ENCODE assay signal across 16 cellular contexts in the genomic region with DNA sequence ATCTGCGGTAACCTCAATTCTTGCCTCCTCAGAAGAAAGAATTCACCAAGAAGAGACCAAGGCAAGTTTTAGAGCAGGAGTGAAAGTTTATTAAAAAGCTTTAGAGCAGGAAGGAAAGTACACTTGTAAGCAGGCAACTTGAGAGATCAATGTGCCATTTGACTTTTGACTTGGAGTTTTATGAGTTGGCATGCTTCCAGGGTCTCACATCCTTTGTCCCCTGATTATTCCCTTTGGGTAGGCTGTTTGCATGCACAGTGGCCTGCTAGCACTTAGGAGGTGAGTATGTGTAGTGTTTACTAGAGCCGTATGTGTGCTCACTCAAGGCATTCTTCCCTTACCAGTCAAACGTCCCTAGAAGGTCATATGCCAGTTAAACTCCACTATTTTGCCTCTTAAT.
DNase-seq lines count a peak whose midpoint lies in the region; ATAC-seq, FAIRE-seq and TF ChIP-seq lines count a peak whose summit lies in the region.
"Had no signal": no experiment of that assay in that cellular context is flagged by ENCODE, and none has a peak within 500 bp of the region (broad histone marks: within the 10 kb centered on the region; RNA-seq: fewer than 3 reads in every experiment).

No MANE protein-coding gene starts in this region.

- H3K9ac ChIP-seq in H9 (ENCODE audit: extremely low read depth, insufficient read length, low read length) = no peak overlapping the region
- H3K9ac ChIP-seq in H1 (replicated peaks in 1 of 4; ENCODE audit: extremely low read depth in 1 of 4, low read depth in 3 of 4, low read length in 3 of 4) = no peak overlapping the region
- H3K9ac ChIP-seq: BLaER1 had no signal

- CTCF ChIA-PET in H1 (lab: Charles Lee; ENCODE audit: partially characterized antibody) = no interaction called here

- H3K36me3 Mint-ChIP-seq in H9 (ENCODE audit: insufficient read depth in 1 of 3, low read depth in 3 of 3) = peaks cover 45 to 66% (median 49%) of the 10 kb centered on the region in 3 experiments
- peaks cover 8% of the 10 kb centered on the region for H3K36me3 Mint-ChIP-seq in natural killer cell
- H3K36me3 Mint-ChIP-seq: CD14-positive monocyte had no signal

- H2AFZ ChIP-seq in H9 (ENCODE audit: low read length) (no peak overlapping the region), H1 (ENCODE audit: low read length) (no peak overlapping the region)
- H2AFZ ChIP-seq: GM23338 had no signal

- H2BK12ac ChIP-seq in H9 (ENCODE audit: insufficient read length, low read depth, low read length) = no peak overlapping the region
- H2BK12ac ChIP-seq in H1 (ENCODE audit: low read depth, low read length) = peak overlapping the region; percentile 45; the same call in 1 of the 2 replicates

- H3K4ac ChIP-seq in H9 (ENCODE audit: low read depth, low read length) (no peak overlapping the region), H1 (replicated peaks; ENCODE audit: insufficient read length, low read depth, low read length) (peak overlapping the region; percentile 88)

- H3K18ac ChIP-seq in H9 (ENCODE audit: insufficient read length, low read depth, low read length) (no peak overlapping the region), H1 (ENCODE audit: extremely low read depth, low read length) (no peak overlapping the region)

- TF ChIP-seq RAD21 in H1 (IDR thresholded peaks at IDR 0.05 in 1 of 2, conservative IDR thresholded peaks at IDR 0.05 in 1 of 2; ENCODE audit: low read depth in 2 of 2, low read length in 2 of 2) = no peak

- H2BK20ac ChIP-seq in H9 (ENCODE audit: low read depth, low read length, poor library complexity, severe bottlenecking) (no peak overlapping the region), H1 (ENCODE audit: low read length) (no peak overlapping the region)

- H3K79me2 ChIP-seq in H9 (ENCODE audit: insufficient read depth, low read length) (no peaks in the 10 kb centered on the region), H1 (ENCODE audit: control insufficient read depth in 1 of 2, insufficient read depth in 2 of 2, low read length in 2 of 2) (no peaks in the 10 kb centered on the region)

- WGBS in H9 (ENCODE audit: extremely low coverage, insufficient read length, low lambda C conversion rate) = no CpG with 5 or more reads among the region's 3 CpGs
- WGBS in H1 (ENCODE audit: extremely low coverage in 1 of 2, insufficient coverage in 1 of 2, insufficient read length in 1 of 2, insufficient replicate concordance in 2 of 2, low coverage in 1 of 2, low lambda C conversion rate in 2 of 2, missing lambda C conversion rate in 1 of 2), 2 experiments = 92% methylated on average over 3 of the region's 3 CpGs; no CpG with 5 or more reads in 1 of the 2 experiments
- 38 to 72% (median 54%) methylated on average over 3 of the region's 3 CpGs for WGBS in small intestine, 3 donors

- H4K20me1 ChIP-seq in H9 (ENCODE audit: control insufficient read depth, insufficient read depth, insufficient read length) = no peaks in the 10 kb centered on the region
- H4K20me1 ChIP-seq in H1 (replicated peaks in 1 of 2; ENCODE audit: control insufficient read depth in 1 of 2, insufficient read depth in 2 of 2, low read length in 2 of 2) = no peaks in the 10 kb centered on the region
- H4K20me1 ChIP-seq: BLaER1 had no signal

- H4K8ac ChIP-seq in H9 (replicated peaks; ENCODE audit: insufficient read length, low read depth, low read length) = no peak overlapping the region
- H4K8ac ChIP-seq in H1 (ENCODE audit: extremely low read depth, insufficient read depth, low read length) = no peak overlapping the region

- H3K4me3 Mint-ChIP-seq in H9 = no peak overlapping the region
- H3K4me3 Mint-ChIP-seq in natural killer cell = no peak overlapping the region
- H3K4me3 Mint-ChIP-seq: CD14-positive monocyte; CD4-positive, alpha-beta memory T cell; GM23338 had no signal

- H3K9me3 ChIP-seq in H9 (ENCODE audit: control insufficient read depth, low read depth, low read length) (peaks cover 39% of the 10 kb centered on the region), H1 (ENCODE audit: insufficient read depth in 2 of 2, low read depth in 1 of 2, low read length in 1 of 2) (peaks cover 12 to 18% of the 10 kb centered on the region in 2 experiments; a peak in 2 of 4 replicates), small intestine (ENCODE audit: control insufficient read depth, low read depth) (no peaks in the 10 kb centered on the region)

- DNase-seq in H9 (no peak), NCI-H69 (lab: John Stamatoyannopoulos, UW) (peak; percentile 35), H1 (ENCODE audit: low read depth in 1 of 2, low spot score in 2 of 2) (no peak), small intestine (peak; percentile 69), natural killer cell (no peak), MV-4-11 (lab: John Stamatoyannopoulos, UW) (no peak)
- DNase-seq in activated CD4-positive, alpha-beta T cell treated with anti-CD3 and anti-CD28 coated beads for 1 hour = no peak
- DNase-seq: 8988T; CD4-positive, alpha-beta memory T cell; DMS153; DMS79 treated with DMSO at 0.1 percent for 48 hours; GF-D8; H7 had no signal

- H2BK15ac ChIP-seq in H9 (ENCODE audit: low read depth, low read length) = no peak overlapping the region
- 0 out of 2 replicates have a peak overlapping the region, but pooled peaks have one; percentile 63 for H2BK15ac ChIP-seq in H1 (ENCODE audit: low read length)

- H3K79me1 ChIP-seq in H9 (ENCODE audit: insufficient read depth, low read depth, low read length, poor library complexity, severe bottlenecking) = no peaks in the 10 kb centered on the region
- no peaks in the 10 kb centered on the region for H3K79me1 ChIP-seq in H1 (ENCODE audit: low read depth, low read length)

- H3K36me3 ChIP-seq in H1 (ENCODE audit: control insufficient read depth in 2 of 4, insufficient read depth in 4 of 4, low read length in 3 of 4) (peaks cover 0 to 10% (median 4%) of the 10 kb centered on the region in 4 experiments; a peak in 2 of 8 replicates), small intestine (ENCODE audit: control insufficient read depth in 2 of 2, insufficient read depth in 2 of 2, low read length in 2 of 2) (no peaks in the 10 kb centered on the region)
- H3K36me3 ChIP-seq: BLaER1 had no signal

- H3K4me1 ChIP-seq in H9 (ENCODE audit: insufficient read depth, low read length) (peaks cover 7% of the 10 kb centered on the region; the same call in 1 of the 2 replicates), H1 (replicated peaks in 1 of 4; ENCODE audit: control insufficient read depth in 3 of 4, insufficient read depth in 4 of 4, low read length in 3 of 4) (peaks cover 9 to 45% (median 17%) of the 10 kb centered on the region in 4 experiments; a peak in 6 of 7 replicates), small intestine (ENCODE audit: control insufficient read depth in 2 of 2, insufficient read depth in 1 of 2, low read depth in 1 of 2, low read length in 1 of 2) (no peaks in the 10 kb centered on the region)
- H3K4me1 ChIP-seq: BLaER1 had no signal

- H3K27ac ChIP-seq in H9 (ENCODE audit: insufficient read length, low read depth, low read length) = no peak overlapping the region
- no peak overlapping the region for H3K27ac ChIP-seq in H1 (ENCODE audit: low read depth, low read length)
- H3K27ac ChIP-seq in small intestine (ENCODE audit: low read depth in 1 of 2, low read length in 1 of 2) = no peak overlapping the region
- H3K27ac ChIP-seq: BLaER1 had no signal

- peaks cover 2% of the 10 kb centered on the region; the same call in 1 of the 2 replicates for H3K27me3 Mint-ChIP-seq in H9 (ENCODE audit: low read depth)
- H3K27me3 Mint-ChIP-seq in natural killer cell (ENCODE audit: low read depth in 2 of 2) = peaks cover 6 to 17% of the 10 kb centered on the region in 2 donors

- TF ChIP-seq EP300 in H1 (IDR thresholded peaks at IDR 0.05; ENCODE audit: borderline replicate concordance in 1 of 2, low read depth in 2 of 2, low read length in 2 of 2) = no peak

- H3K23ac ChIP-seq in H9 (ENCODE audit: insufficient read length, low read depth, low read length) (no peak overlapping the region), H1 (ENCODE audit: insufficient read length) (no peak overlapping the region)

- H3T11ph ChIP-seq in H9 (ENCODE audit: low read length) = no peak overlapping the region

- no peak for ATAC-seq in natural killer cell
- ATAC-seq: GM23338 had no signal

- H3K23me2 ChIP-seq in H9 (ENCODE audit: insufficient read length, low read depth, low read length, poor library complexity, severe bottlenecking) (no peaks in the 10 kb centered on the region), H1 (ENCODE audit: low read depth, low read length) (no peaks in the 10 kb centered on the region)

- TF ChIP-seq CTCF in H9 (conservative IDR thresholded peaks at IDR 0.05) (no peak), H1 (IDR thresholded peaks at IDR 0.05; ENCODE audit: control extremely low read depth in 1 of 3, insufficient read depth in 1 of 3, low read depth in 1 of 3, low read length in 3 of 3) (no peak), natural killer cell (IDR thresholded peaks at IDR 0.05) (no peak)

- intact Hi-C loops in natural killer cell (cut with micrococcal nuclease) = no loop called here

- H2AK5ac ChIP-seq in H9 (ENCODE audit: insufficient read length, low read length) (no peak overlapping the region), H1 (ENCODE audit: low read depth, low read length) (no peak overlapping the region)

- no peak overlapping the region for H2BK120ac ChIP-seq in H9 (ENCODE audit: low read depth, low read length, poor library complexity, severe bottlenecking)
- H2BK120ac ChIP-seq in H1 (replicated peaks; ENCODE audit: low read depth, low read length) = peak overlapping the region; percentile 98

- POLR2A ChIA-PET in H1 (lab: Charles Lee; ENCODE audit: partially characterized antibody) = no interaction called here

- H4K91ac ChIP-seq in H9 (ENCODE audit: insufficient read length, low read depth, low read length) = peak overlapping the region; percentile 36
- H4K91ac ChIP-seq in H1 (replicated peaks; ENCODE audit: insufficient read length, low read length) = peak overlapping the region; percentile 91

- peak overlapping the region in 1 of 4 experiments; percentile 1; a peak in 1 of 8 replicates for H3K4me3 ChIP-seq in H1 (ENCODE audit: extremely low read depth in 1 of 4, insufficient read depth in 2 of 4, low read depth in 3 of 4, low read length in 4 of 4)
- no peak overlapping the region for H3K4me3 ChIP-seq in small intestine (ENCODE audit: low read depth in 1 of 2, low read length in 2 of 2)
- H3K4me3 ChIP-seq: BLaER1, GM23338 had no signal

- no peaks in the 10 kb centered on the region for H3K27me3 ChIP-seq in H9 (ENCODE audit: insufficient read depth, low read length)
- H3K27me3 ChIP-seq in H1 (replicated peaks in 1 of 4; ENCODE audit: control insufficient read depth in 3 of 4, extremely low read depth in 1 of 4, insufficient read depth in 3 of 4, low read length in 3 of 4) = no peaks in the 10 kb centered on the region
- no peaks in the 10 kb centered on the region for H3K27me3 ChIP-seq in small intestine (ENCODE audit: control insufficient read depth in 2 of 2, insufficient read depth in 2 of 2, low read length in 2 of 2)
- H3K27me3 ChIP-seq: BLaER1 had no signal

- peaks cover 35 to 42% of the 10 kb centered on the region in 2 experiments for H3K4me1 Mint-ChIP-seq in H9
- H3K4me1 Mint-ChIP-seq in natural killer cell = peaks cover 0 to 4% of the 10 kb centered on the region in 2 donors
- H3K4me1 Mint-ChIP-seq: CD14-positive monocyte; CD4-positive, alpha-beta memory T cell had no signal

- H3K27ac Mint-ChIP-seq in H9 (no peak overlapping the region), natural killer cell (no peak overlapping the region)
- H3K27ac Mint-ChIP-seq: CD14-positive monocyte; CD4-positive, alpha-beta memory T cell; GM23338 had no signal

- peaks cover 60 to 66% of the 10 kb centered on the region in 2 experiments for H3K9me3 Mint-ChIP-seq in H9
- peaks cover 0 to 4% of the 10 kb centered on the region in 2 donors for H3K9me3 Mint-ChIP-seq in natural killer cell

- H4K5ac ChIP-seq in H9 (ENCODE audit: insufficient read length, low read depth, low read length) (no peak overlapping the region), H1 (ENCODE audit: insufficient read length, low read depth, low read length) (peak overlapping the region; percentile 16)

- H3K14ac ChIP-seq in H9 (ENCODE audit: insufficient read depth, low read length) (no peak overlapping the region), H1 (ENCODE audit: insufficient read length) (no peak overlapping the region)

- FAIRE-seq in H1 (lab: Jason Lieb, UNC) = no peak
- FAIRE-seq in small intestine (lab: Jason Lieb, UNC) = no peak

- H2BK5ac ChIP-seq in H9 (ENCODE audit: insufficient read length, low read length) (no peak overlapping the region), H1 (ENCODE audit: low read depth, low read length) (peak overlapping the region; percentile 11; the same call in 1 of the 2 replicates)

- H3K4me2 ChIP-seq in H9 (ENCODE audit: insufficient read depth, insufficient read length, low read length) (no peak overlapping the region), H1 (ENCODE audit: insufficient read depth in 1 of 2, low read depth in 2 of 2, low read length in 2 of 2) (no peak overlapping the region)
- H3K4me2 ChIP-seq: BLaER1, GM23338 had no signal

- no peak overlapping the region for H3K56ac ChIP-seq in H9 (ENCODE audit: insufficient read length, low read depth, low read length)
- H3K56ac ChIP-seq in H1 (replicated peaks; ENCODE audit: insufficient read length, low read depth, low read length) = no peak overlapping the region

- no peak for TF ChIP-seq POLR2A in H1 (IDR thresholded peaks at IDR 0.05; ENCODE audit: control extremely low read depth in 1 of 2, low read depth in 2 of 2, low read length in 2 of 2)

Comparison
In these comparisons a context has a peak if more than half of its experiments do, and no peak if none do; other contexts are left out.
1. DNase-seq: peak in NCI-H69 (single experiment) and small intestine (single experiment); none in H9 (single experiment), H1 (0 of 2), activated CD4-positive, alpha-beta T cell treated with anti-CD3 and anti-CD28 coated beads for 1 hour (single experiment), natural killer cell (single experiment) and MV-4-11 (single experiment).